ENCODE assay signal across 23 cellular contexts in genomic region chr1:79681382-79681781, GRCh38.
DNase-seq lines count a peak whose midpoint lies in the region; ATAC-seq, FAIRE-seq and TF ChIP-seq lines count a peak whose summit lies in the region.
"Had no signal": no experiment of that assay in that cellular context is flagged by ENCODE, and none has a peak within 500 bp of the region (broad histone marks: within the 10 kb centered on the region; RNA-seq: fewer than 3 reads in every experiment).

No MANE protein-coding gene starts in this region.

- H3K27ac ChIP-seq in C4-2B (no peak overlapping the region), VCaP (no peak overlapping the region), breast epithelium (no peak overlapping the region)
- H3K27ac ChIP-seq: A549; BLaER1 treated with 17β-estradiol and CSF1 and Interleukin-3, amounts not matched to agents 10 nM and 100 nM; GM23248 had no signal

- TF ChIP-seq CTCF in C4-2B (conservative IDR thresholded peaks at IDR 0.05) (peak; percentile 35), LNCaP clone FGC (IDR thresholded peaks at IDR 0.05; ENCODE audit: control insufficient read depth, extremely low read depth, insufficient read depth) (peak; percentile 37; the same call in 1 of the 2 replicates), VCaP (conservative IDR thresholded peaks at IDR 0.05) (peak; percentile 68), breast epithelium (IDR thresholded peaks at IDR 0.05) (no peak)

- H3K4me1 ChIP-seq in breast epithelium = no peaks in the 10 kb centered on the region
- H3K4me1 ChIP-seq: A549; BE2C; BLaER1 treated with 17β-estradiol and CSF1 and Interleukin-3, amounts not matched to agents 10 nM and 100 nM had no signal

- FAIRE-seq in frontal cortex (lab: Jason Lieb, UNC) (peak; percentile 8), urothelium cell line (lab: Jason Lieb, UNC) (no peak)
- FAIRE-seq: A549, G401.6, GM19239, H1 had no signal

- H3K36me3 ChIP-seq in breast epithelium = no peaks in the 10 kb centered on the region
- H3K36me3 ChIP-seq: BE2C; BLaER1 treated with 17β-estradiol and CSF1 and Interleukin-3, amounts not matched to agents 10 nM and 100 nM had no signal

- H3K9me3 ChIP-seq in breast epithelium = peaks cover 0 to 10% of the 10 kb centered on the region in 2 donors
- H3K9me3 ChIP-seq: A549, BE2C had no signal

- H3K4me3 ChIP-seq in LNCaP clone FGC (ENCODE audit: low read depth, low read length) = no peak overlapping the region
- H3K4me3 ChIP-seq in breast epithelium = no peak overlapping the region
- H3K4me3 ChIP-seq: A549; BLaER1 treated with 17β-estradiol and CSF1 and Interleukin-3, amounts not matched to agents 10 nM and 100 nM; GM23248 had no signal

- intact Hi-C loops in breast epithelium (cut with DNase I; ENCODE audit: low total_unique reads) = no loop called here

- TF ChIP-seq POLR2A in breast epithelium (IDR thresholded peaks at IDR 0.05) = no peak

- H3K27me3 ChIP-seq in breast epithelium = no peaks in the 10 kb centered on the region
- H3K27me3 ChIP-seq: BE2C; BLaER1 treated with 17β-estradiol and CSF1 and Interleukin-3, amounts not matched to agents 10 nM and 100 nM had no signal

- DNase-seq in LNCaP clone FGC (ENCODE audit: low read depth) (no peak), frontal cortex (ENCODE audit: low spot score in 2 of 2) (no peak), urothelium cell line (ENCODE audit: low spot score) (no peak), breast epithelium (ENCODE audit: low spot score in 2 of 2) (no peak)
- DNase-seq: 8988T; ACHN; AML-193; BE2C; Calu3; CD4-positive, alpha-beta memory T cell; COR-L47; DND-41; GM23248; H7; HCEC 1CT had no signal

- ATAC-seq in HG03432 (IDR thresholded peaks at IDR 0.05; ENCODE audit: unreplicated experiment) = no peak
- ATAC-seq: A549 had no signal

Comparison
In these comparisons a context has a peak if more than half of its experiments do, and no peak if none do; other contexts are left out.
1. CTCF ChIP-seq: peak in C4-2B (single experiment), LNCaP clone FGC (single experiment) and VCaP (single experiment); none in breast epithelium (0 of 3).